ENCODE assay signal across 8 cellular contexts in genomic region chr17:36938566-36939058, GRCh38. TPM values are rescaled to one million over a fixed set of nuclear protein-coding genes. Genes with fewer than 3 reads are reported as not detected.
A peak's percentile ranks its signal among the peaks of the same experiment; 100 is the strongest.
DNase-seq lines count a peak whose midpoint lies in the region; FAIRE-seq and TF ChIP-seq lines count a peak whose summit lies in the region.

No MANE protein-coding gene starts in this region.

- H3K27me3 Mint-ChIP-seq in brain = peaks cover 100% of the 10 kb centered on the region
- peaks cover 100% of the 10 kb centered on the region for H3K27me3 Mint-ChIP-seq in nephron (ENCODE audit: low read depth)

- H3K27ac Mint-ChIP-seq in brain (peak overlapping the region in 3 of 5 experiments; percentile 44 to 92 (median 70)), nephron (peak overlapping the region in 2 of 3 experiments; percentile 47 to 97)

- FAIRE-seq in D721Med (lab: Jason Lieb, UNC) = no peak

- H3K4me1 Mint-ChIP-seq in brain (peaks cover 59% of the 10 kb centered on the region), nephron (peaks cover 42% of the 10 kb centered on the region)

- H3K27ac ChIP-seq in HUES48 (ENCODE audit: low read depth, low read length) = no peak overlapping the region

- peaks cover 100% of the 10 kb centered on the region for H3K27me3 ChIP-seq in HUES48 (ENCODE audit: control insufficient read depth, insufficient read depth, low read length)

- no peak overlapping the region for H3K9ac ChIP-seq in HUES48 (ENCODE audit: low read depth, low read length)

- H3K4me3 Mint-ChIP-seq in brain (peak overlapping the region; percentile 66 to 88 (median 82)), nephron (peak overlapping the region; percentile 64 to 94 (median 92))

- TF ChIP-seq CTCF in brain (conservative IDR thresholded peaks at IDR 0.05) (no peak), nephron (IDR thresholded peaks at IDR 0.05; ENCODE audit: unreplicated experiment in 3 of 3) (no peak), D721Med (IDR thresholded peaks at IDR 0.05; ENCODE audit: insufficient read depth, missing control alignments) (no peak)

- no peaks in the 10 kb centered on the region for H3K9me3 ChIP-seq in HUES48 (ENCODE audit: control insufficient read depth, insufficient read depth, low read length)

- peak overlapping the region; percentile 65 for H3K4me3 ChIP-seq in HUES48 (ENCODE audit: low read depth, low read length)

- H3K9me3 Mint-ChIP-seq in brain = peaks cover 0 to under 1% (median 0%) of the 10 kb centered on the region in 5 experiments
- H3K9me3 Mint-ChIP-seq in nephron = no peaks in the 10 kb centered on the region

- H3K36me3 Mint-ChIP-seq in brain (no peaks in the 10 kb centered on the region), nephron (ENCODE audit: low read depth) (peaks cover 12% of the 10 kb centered on the region)

- peaks cover 63% of the 10 kb centered on the region for H3K4me1 ChIP-seq in HUES48 (ENCODE audit: control insufficient read depth, insufficient read depth, low read length)

- peak; percentile 62 for DNase-seq in NCI-H748 (lab: John Stamatoyannopoulos, UW; ENCODE audit: unreplicated experiment)
- DNase-seq in NCI-H748 treated with DMSO at 0.1 percent for 48 hours (lab: John Stamatoyannopoulos, UW) = no peak
- no peak for DNase-seq in NCI-H1105 (lab: John Stamatoyannopoulos, UW)
- DNase-seq in D721Med (ENCODE audit: insufficient read length, low spot score) = no peak
- DNase-seq in stimulated activated CD4-positive, alpha-beta T cell treated with anti-CD3 and anti-CD28 coated beads, Interleukin-4, amount 100 ng/mL, for 1 hour = no peak

- no peaks in the 10 kb centered on the region for H3K36me3 ChIP-seq in HUES48 (ENCODE audit: control insufficient read depth, insufficient read depth, low read length)

RNA-seq across cellular contexts. Expression of gene LHX1, which starts 1.3 kb away (rescaled TPM):
- not detected for polyA plus RNA-seq in brain (ENCODE audit: insufficient read depth, low read depth, low replicate concordance)

RNA-seq across cellular contexts. Expression of gene AATF, which starts 10.1 kb away (rescaled TPM):
- 72.4 TPM for polyA plus RNA-seq in brain (ENCODE audit: insufficient read depth, low read depth, low replicate concordance)
